27 cellular contexts compared by ENCODE assay signal in the genomic region with DNA sequence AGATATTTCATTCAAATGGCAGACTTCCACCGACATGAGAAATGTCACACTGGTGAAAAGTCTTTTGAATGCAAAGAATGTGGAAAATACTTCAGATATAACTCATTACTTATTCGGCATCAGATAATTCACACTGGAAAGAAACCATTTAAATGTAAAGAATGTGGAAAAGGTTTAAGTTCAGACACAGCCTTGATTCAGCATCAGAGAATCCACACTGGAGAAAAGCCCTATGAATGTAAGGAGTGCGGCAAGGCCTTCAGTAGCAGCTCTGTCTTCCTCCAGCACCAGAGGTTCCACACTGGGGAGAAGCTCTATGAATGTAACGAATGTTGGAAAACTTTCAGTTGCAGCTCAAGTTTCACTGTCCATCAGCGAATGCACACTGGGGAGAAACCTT. TPM values are rescaled to one million over a fixed set of nuclear protein-coding genes. Genes with fewer than 3 reads are reported as not detected.
DNase-seq lines count a peak whose midpoint lies in the region; ATAC-seq and TF ChIP-seq lines count a peak whose summit lies in the region.
"Had no signal": no experiment of that assay in that cellular context is flagged by ENCODE, and none has a peak within 500 bp of the region (broad histone marks: within the 10 kb centered on the region; RNA-seq: fewer than 3 reads in every experiment).

No MANE protein-coding gene starts in this region.

- no peak overlapping the region for H3K4me2 ChIP-seq in H9 (ENCODE audit: insufficient read depth, insufficient read length, low read length)
- H3K4me2 ChIP-seq: GM23338 had no signal

- H2AK5ac ChIP-seq in H9 (ENCODE audit: insufficient read length, low read length): no peak overlapping the region

- no peak overlapping the region for H4K5ac ChIP-seq in H9 (ENCODE audit: insufficient read length, low read depth, low read length)

- no peak overlapping the region for H2AFZ ChIP-seq in H9 (ENCODE audit: low read length)
- H2AFZ ChIP-seq: GM23338 had no signal

- H3K9ac ChIP-seq in H9 (ENCODE audit: extremely low read depth, insufficient read length, low read length): no peak overlapping the region

- H3K4ac ChIP-seq in H9 (ENCODE audit: low read depth, low read length): no peak overlapping the region

- no peak overlapping the region for H3T11ph ChIP-seq in H9 (ENCODE audit: low read length)

- no peaks in the 10 kb centered on the region for H3K9me3 ChIP-seq in H9 (ENCODE audit: control insufficient read depth, low read depth, low read length)
- H3K9me3 ChIP-seq: breast epithelium, colonic mucosa, sigmoid colon, uterus had no signal

- H3K9me3 Mint-ChIP-seq in H9 (peaks cover 2 to 3% of the 10 kb centered on the region in 2 experiments; a peak in 3 of 5 replicates), WTC11 (peaks cover 6% of the 10 kb centered on the region)
- H3K9me3 Mint-ChIP-seq: activated naive CD8-positive, alpha-beta T cell treated with anti-CD3 and anti-CD28 coated beads, Interleukin-2, amount 10 ng/mL, durations not matched to agents 7 days and 5 days; GM23338 had no signal

- H3K79me2 ChIP-seq in H9 (ENCODE audit: insufficient read depth, low read length): no peaks in the 10 kb centered on the region

- H4K8ac ChIP-seq in H9 (replicated peaks; ENCODE audit: insufficient read length, low read depth, low read length): peak overlapping the region; percentile 14

- H2BK15ac ChIP-seq in H9 (ENCODE audit: low read depth, low read length): no peak overlapping the region

- no peak overlapping the region for H3K56ac ChIP-seq in H9 (ENCODE audit: insufficient read length, low read depth, low read length)

- no peak overlapping the region for H2BK5ac ChIP-seq in H9 (ENCODE audit: insufficient read length, low read length)

- H3K27ac ChIP-seq in H9 (ENCODE audit: insufficient read length, low read depth, low read length): no peak overlapping the region
- H3K27ac ChIP-seq: breast epithelium, colonic mucosa, heart right ventricle, sigmoid colon, uterus had no signal

- H3K14ac ChIP-seq in H9 (ENCODE audit: insufficient read depth, low read length): no peak overlapping the region

- no peak overlapping the region for H2BK120ac ChIP-seq in H9 (ENCODE audit: low read depth, low read length, poor library complexity, severe bottlenecking)

- H3K18ac ChIP-seq in H9 (ENCODE audit: insufficient read length, low read depth, low read length): no peak overlapping the region

- ATAC-seq in WTC11 (no peak), HG03342 (IDR thresholded peaks at IDR 0.05; ENCODE audit: unreplicated experiment) (no peak)
- ATAC-seq: GM23338; heart right ventricle; stimulated activated naive B cell treated with anti-CD40 and anti-IgM and Interleukin-4, amounts not matched to agents 10 μg/mL and 1 μg/mL and 100 μg/mL, for 72 hours had no signal

- H2BK20ac ChIP-seq in H9 (ENCODE audit: low read depth, low read length, poor library complexity, severe bottlenecking): no peak overlapping the region

- H3K4me1 Mint-ChIP-seq in H9: peaks cover 0 to 3% of the 10 kb centered on the region in 2 experiments; a peak in 1 of 4 replicates
- H3K4me1 Mint-ChIP-seq in WTC11: no peaks in the 10 kb centered on the region
- H3K4me1 Mint-ChIP-seq: activated naive CD8-positive, alpha-beta T cell treated with anti-CD3 and anti-CD28 coated beads, Interleukin-2, amount 10 ng/mL, durations not matched to agents 7 days and 5 days; GM23338 had no signal

- no peaks in the 10 kb centered on the region for H3K4me1 ChIP-seq in H9 (ENCODE audit: insufficient read depth, low read length)
- H3K4me1 ChIP-seq: breast epithelium, colonic mucosa, heart right ventricle, sigmoid colon, uterus had no signal

- H4K20me1 ChIP-seq in H9 (ENCODE audit: control insufficient read depth, insufficient read depth, insufficient read length): no peaks in the 10 kb centered on the region

- H3K23ac ChIP-seq in H9 (ENCODE audit: insufficient read length, low read depth, low read length): no peak overlapping the region

- H3K36me3 Mint-ChIP-seq in H9 (ENCODE audit: insufficient read depth in 1 of 3, low read depth in 3 of 3) (peaks cover 25 to 67% (median 60%) of the 10 kb centered on the region in 3 experiments), WTC11 (peaks cover 49% of the 10 kb centered on the region)

- H3K4me3 ChIP-seq in fibroblast of pulmonary artery (replicated peaks; ENCODE audit: low read depth, low read length) (no peak overlapping the region), retinal pigment epithelial cell (ENCODE audit: low read length) (no peak overlapping the region)
- H3K4me3 ChIP-seq: breast epithelium, colonic mucosa, GM23338, heart right ventricle, sigmoid colon, uterus had no signal

- H4K91ac ChIP-seq in H9 (ENCODE audit: insufficient read length, low read depth, low read length): no peak overlapping the region

- H3K23me2 ChIP-seq in H9 (ENCODE audit: insufficient read length, low read depth, low read length, poor library complexity, severe bottlenecking): no peaks in the 10 kb centered on the region

- TF ChIP-seq CTCF in H9 (conservative IDR thresholded peaks at IDR 0.05) (no peak), fibroblast of pulmonary artery (IDR thresholded peaks at IDR 0.05; ENCODE audit: low read length, missing control alignments) (no peak), retinal pigment epithelial cell (conservative IDR thresholded peaks at IDR 0.05; ENCODE audit: low read depth, low read length) (no peak), WTC11 (IDR thresholded peaks at IDR 0.05) (no peak)

- no peak overlapping the region for H2BK12ac ChIP-seq in H9 (ENCODE audit: insufficient read length, low read depth, low read length)

- CTCF ChIA-PET in WTC11 (lab: Charles Lee): no interaction called here

- H3K79me1 ChIP-seq in H9 (ENCODE audit: insufficient read depth, low read depth, low read length, poor library complexity, severe bottlenecking): no peaks in the 10 kb centered on the region

- DNase-seq in H9: no peak
- peak; percentile 93 for DNase-seq in amniotic epithelial cell (ENCODE audit: low read depth)
- DNase-seq in fibroblast of pulmonary artery (ENCODE audit: low read depth): peak; percentile 68
- DNase-seq in retinal pigment epithelial cell (ENCODE audit: low read depth): peak; percentile 29
- DNase-seq in WTC11 (ENCODE audit: low spot score): no peak
- DNase-seq in NCI-H1105 treated with DMSO at 0.1 percent for 48 hours (lab: John Stamatoyannopoulos, UW): no peak
- DNase-seq: activated CD4-positive, alpha-beta T cell treated with anti-CD3 and anti-CD28 coated beads for 4 hours; activated effector memory CD4-positive, alpha-beta T cell treated with anti-CD3 and anti-CD28 coated beads, Interleukin-2, amount 50 U/mL, for 16 hours; activated naive CD8-positive, alpha-beta T cell treated with anti-CD3 and anti-CD28 coated beads, Interleukin-2, amount 10 ng/mL, durations not matched to agents 7 days and 5 days; colonic mucosa; effector memory CD4-positive, alpha-beta T cell; erythroblast; foreskin melanocyte; heart right ventricle; KG1; MM.1S; NCI-H1417; NCI-H2081 treated with DMSO at 0.1 percent for 48 hours; NCI-H748 treated with DMSO at 0.1 percent for 48 hours; sigmoid colon; stimulated activated CD4-positive, alpha-beta T cell treated with anti-CD3 and anti-CD28 coated beads, Interleukin-15, amount 100 ng/mL, for 24 hours; stimulated activated naive B cell treated with anti-CD40 and anti-IgM and Interleukin-4, amounts not matched to agents 10 μg/mL and 1 μg/mL and 100 μg/mL, for 72 hours; uterus had no signal

- no CpG with 5 or more reads among the region's 5 CpGs for WGBS in H9 (ENCODE audit: extremely low coverage, insufficient read length, low lambda C conversion rate)

- POLR2A ChIA-PET in WTC11 (lab: Charles Lee): no interaction called here

- H3K4me3 Mint-ChIP-seq in H9 (no peak overlapping the region), WTC11 (no peak overlapping the region)
- H3K4me3 Mint-ChIP-seq: activated naive CD8-positive, alpha-beta T cell treated with anti-CD3 and anti-CD28 coated beads, Interleukin-2, amount 10 ng/mL, durations not matched to agents 7 days and 5 days; GM23338; stimulated activated naive B cell treated with anti-CD40 and anti-IgM and Interleukin-4, amounts not matched to agents 10 μg/mL and 1 μg/mL and 100 μg/mL, for 72 hours had no signal

- no peaks in the 10 kb centered on the region for H3K27me3 ChIP-seq in H9 (ENCODE audit: insufficient read depth, low read length)
- H3K27me3 ChIP-seq: breast epithelium, colonic mucosa, heart right ventricle, sigmoid colon, uterus had no signal

- H3K27me3 Mint-ChIP-seq in H9 (ENCODE audit: low read depth): no peaks in the 10 kb centered on the region; the same call in 1 of the 2 replicates
- no peaks in the 10 kb centered on the region for H3K27me3 Mint-ChIP-seq in WTC11 (ENCODE audit: low read depth)
- H3K27me3 Mint-ChIP-seq: activated naive CD8-positive, alpha-beta T cell treated with anti-CD3 and anti-CD28 coated beads, Interleukin-2, amount 10 ng/mL, durations not matched to agents 7 days and 5 days; progenitor cell of endocrine pancreas; stimulated activated naive B cell treated with anti-CD40 and anti-IgM and Interleukin-4, amounts not matched to agents 10 μg/mL and 1 μg/mL and 100 μg/mL, for 72 hours had no signal

- H3K27ac Mint-ChIP-seq in H9: no peak overlapping the region
- no peak overlapping the region for H3K27ac Mint-ChIP-seq in WTC11
- H3K27ac Mint-ChIP-seq: activated naive CD8-positive, alpha-beta T cell treated with anti-CD3 and anti-CD28 coated beads, Interleukin-2, amount 10 ng/mL, durations not matched to agents 7 days and 5 days; GM23338; progenitor cell of endocrine pancreas; stimulated activated naive B cell treated with anti-CD40 and anti-IgM and Interleukin-4, amounts not matched to agents 10 μg/mL and 1 μg/mL and 100 μg/mL, for 72 hours had no signal

RNA-seq across cellular contexts. Expression of a gene that starts 8.6 kb away (rescaled TPM):
- total RNA-seq in H9 (2021) (22.9 and 23.8 TPM in 2 replicates), WTC11 (2021) (17.7 to 20.5 TPM (median 20.0 TPM) in 3 replicates)

RNA-seq across cellular contexts. Expression of a gene that starts 10.4 kb away (rescaled TPM):
- total RNA-seq in H9 (2021) (27.1 and 27.5 TPM in 2 replicates), WTC11 (2021) (15.6 to 19.8 TPM (median 17.2 TPM) in 3 replicates)

RNA-seq across cellular contexts. Expression of a gene that starts 39.3 kb away (rescaled TPM):
- total RNA-seq in H9 (2021) (4.3 and 4.8 TPM in 2 replicates), WTC11 (2021) (7.2 to 11.2 TPM (median 9.7 TPM) in 3 replicates)

RNA-seq across cellular contexts. Expression of a gene that starts 59.1 kb away (rescaled TPM):
- total RNA-seq in H9 (2021): 2,490 and 2,505 TPM in 2 replicates
- total RNA-seq in WTC11 (2021): 2,759 to 2,816 TPM (median 2,760 TPM) in 3 replicates

Comparison
In these comparisons a context has a peak if more than half of its experiments do, and no peak if none do; other contexts are left out.
1. DNase-seq: peak in amniotic epithelial cell (single experiment), fibroblast of pulmonary artery (single experiment) and retinal pigment epithelial cell (single experiment); none in H9 (single experiment), WTC11 (single experiment) and NCI-H1105 treated with DMSO at 0.1 percent for 48 hours (single experiment).